Comparison of ENCODE assay signal across 17 cellular contexts in the genomic region with DNA sequence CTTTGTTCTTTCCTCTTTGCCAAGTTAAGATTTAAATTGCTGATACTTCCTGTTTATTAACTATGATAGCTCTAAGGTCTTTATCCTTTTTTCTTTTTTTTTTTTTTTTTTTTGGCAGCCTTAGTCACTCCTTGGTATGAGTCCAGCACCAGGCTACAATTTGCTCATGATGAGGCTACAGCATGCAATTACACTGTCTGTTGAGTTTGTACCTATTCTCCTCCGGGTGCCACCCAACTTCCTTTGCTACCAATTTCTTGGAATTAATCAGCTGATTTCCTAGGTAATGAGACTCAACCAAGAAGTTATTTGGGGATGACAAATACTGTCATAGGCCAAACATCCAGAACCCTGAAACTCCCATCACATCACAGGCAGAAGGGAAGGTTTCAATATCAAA. TPM values are rescaled to one million over a fixed set of nuclear protein-coding genes. Genes with fewer than 3 reads are reported as not detected.
DNase-seq lines count a peak whose midpoint lies in the region; ATAC-seq lines count a peak whose summit lies in the region.
"Had no signal": no experiment of that assay in that cellular context is flagged by ENCODE, and none has a peak within 500 bp of the region (broad histone marks: within the 10 kb centered on the region; RNA-seq: fewer than 3 reads in every experiment).

No MANE protein-coding gene starts in this region.

- ATAC-seq in activated CD4-positive, alpha-beta T cell treated with anti-CD3 and anti-CD28 coated beads for 36 hours: peak; percentile 57
- no peak for ATAC-seq in HG03469 (IDR thresholded peaks at IDR 0.05; ENCODE audit: unreplicated experiment)

- H3K9me3 Mint-ChIP-seq in activated CD4-positive, alpha-beta T cell treated with anti-CD3 and anti-CD28 coated beads for 36 hours (ENCODE audit: low read depth): no peaks in the 10 kb centered on the region
- H3K9me3 Mint-ChIP-seq in dendritic cell treated with granulocyte-macrophage colony-stimulating factor and Interleukin-4, amounts not matched to agents 40 ng/mL and 50 ng/mL, for 4 days: no peaks in the 10 kb centered on the region
- H3K9me3 Mint-ChIP-seq: CD8-positive, alpha-beta memory T cell had no signal

- in situ Hi-C loops in G401 (cut with HindIII; ENCODE audit: low sequenced_read_pairs): no loop called here

- H3K27ac Mint-ChIP-seq in activated CD4-positive, alpha-beta T cell treated with anti-CD3 and anti-CD28 coated beads for 36 hours: no peak overlapping the region
- H3K27ac Mint-ChIP-seq in dendritic cell treated with granulocyte-macrophage colony-stimulating factor and Interleukin-4, amounts not matched to agents 40 ng/mL and 50 ng/mL, for 4 days: peak overlapping the region; percentile 2
- H3K27ac Mint-ChIP-seq: CD8-positive, alpha-beta memory T cell had no signal

- intact Hi-C loops in activated CD4-positive, alpha-beta T cell treated with anti-CD3 and anti-CD28 coated beads for 36 hours (cut with DNase I, micrococcal nuclease): no loop called here
- intact Hi-C loops in dendritic cell treated with granulocyte-macrophage colony-stimulating factor and Interleukin-4, amounts not matched to agents 40 ng/mL and 50 ng/mL, for 4 days (cut with micrococcal nuclease): no loop called here

- CTCF ChIA-PET in activated CD4-positive, alpha-beta T cell treated with anti-CD3 and anti-CD28 coated beads for 36 hours (lab: Charles Lee): interaction anchor here (1.4 kb wide), 1 partner anchor 124 kb away, joined by 3 read pairs; no protein-coding TSS in a partner anchor

- no peak overlapping the region for H3K4me3 Mint-ChIP-seq in activated CD4-positive, alpha-beta T cell treated with anti-CD3 and anti-CD28 coated beads for 36 hours
- H3K4me3 Mint-ChIP-seq in dendritic cell treated with granulocyte-macrophage colony-stimulating factor and Interleukin-4, amounts not matched to agents 40 ng/mL and 50 ng/mL, for 4 days: no peak overlapping the region
- H3K4me3 Mint-ChIP-seq: CD8-positive, alpha-beta memory T cell had no signal

- POLR2A ChIA-PET in activated CD4-positive, alpha-beta T cell treated with anti-CD3 and anti-CD28 coated beads for 36 hours (lab: Charles Lee): no interaction called here

- no peaks in the 10 kb centered on the region for H3K36me3 Mint-ChIP-seq in activated CD4-positive, alpha-beta T cell treated with anti-CD3 and anti-CD28 coated beads for 36 hours (ENCODE audit: low read depth)
- no peaks in the 10 kb centered on the region for H3K36me3 Mint-ChIP-seq in dendritic cell treated with granulocyte-macrophage colony-stimulating factor and Interleukin-4, amounts not matched to agents 40 ng/mL and 50 ng/mL, for 4 days (ENCODE audit: low read depth)
- H3K36me3 Mint-ChIP-seq: CD8-positive, alpha-beta memory T cell had no signal

- H3K4me1 Mint-ChIP-seq in activated CD4-positive, alpha-beta T cell treated with anti-CD3 and anti-CD28 coated beads for 36 hours: peaks cover 4% of the 10 kb centered on the region
- peaks cover 23% of the 10 kb centered on the region for H3K4me1 Mint-ChIP-seq in dendritic cell treated with granulocyte-macrophage colony-stimulating factor and Interleukin-4, amounts not matched to agents 40 ng/mL and 50 ng/mL, for 4 days (ENCODE audit: low read depth)
- H3K4me1 Mint-ChIP-seq: CD8-positive, alpha-beta memory T cell had no signal

- peaks cover 12% of the 10 kb centered on the region for H3K27me3 Mint-ChIP-seq in activated CD4-positive, alpha-beta T cell treated with anti-CD3 and anti-CD28 coated beads for 36 hours
- H3K27me3 Mint-ChIP-seq in dendritic cell treated with granulocyte-macrophage colony-stimulating factor and Interleukin-4, amounts not matched to agents 40 ng/mL and 50 ng/mL, for 4 days: no peaks in the 10 kb centered on the region

- no peak for DNase-seq in activated CD4-positive, alpha-beta T cell treated with anti-CD3 and anti-CD28 coated beads for 36 hours
- DNase-seq in activated CD4-positive, alpha-beta T cell treated with anti-CD3 and anti-CD28 coated beads, Interleukin-2, amount 50 U/mL, for 4 hours: no peak
- DNase-seq in RPMI7951 (ENCODE audit: low read depth) (peak; percentile 45), kidney tubule cell (ENCODE audit: low spot score) (peak; percentile 72), HT-29 (ENCODE audit: low spot score) (no peak), G401 (ENCODE audit: low spot score) (no peak)
- DNase-seq: 8988T; CD8-positive, alpha-beta memory T cell; DND-41; MM.1S; NCI-H1092 treated with DMSO at 0.1 percent for 48 hours; NCI-H2081 treated with DMSO at 0.1 percent for 48 hours; NCI-H510A; NCI-H82; SIG-M5 had no signal

RNA-seq across cellular contexts. Expression of a gene that starts 25.5 kb away (rescaled TPM):
- total RNA-seq in activated CD4-positive, alpha-beta T cell treated with anti-CD3 and anti-CD28 coated beads for 36 hours: not detected
- total RNA-seq in RPMI7951 (2014; rRNA removed; shearing (Covaris generic)): not detected in 2 replicates
- total RNA-seq in HT-29 (2014; rRNA removed; shearing (Covaris generic)): not detected in 2 replicates
- not detected in 2 replicates for total RNA-seq in G401 (2014; rRNA removed; shearing (Covaris generic))
- total RNA-seq: CD8-positive, alpha-beta memory T cell had no signal

RNA-seq across cellular contexts. Expression of a gene that starts 31.8 kb away (rescaled TPM):
- not detected for total RNA-seq in activated CD4-positive, alpha-beta T cell treated with anti-CD3 and anti-CD28 coated beads for 36 hours
- not detected in 2 replicates for total RNA-seq in RPMI7951 (2014; rRNA removed; shearing (Covaris generic))
- total RNA-seq in HT-29 (2014; rRNA removed; shearing (Covaris generic)): not detected in 2 replicates
- total RNA-seq in G401 (2014; rRNA removed; shearing (Covaris generic)): not detected in 2 replicates
- total RNA-seq: CD8-positive, alpha-beta memory T cell had no signal

Comparison
In these comparisons a context has a peak if more than half of its experiments do, and no peak if none do; other contexts are left out.
1. DNase-seq: peak in RPMI7951 (single experiment) and kidney tubule cell (single experiment); none in activated CD4-positive, alpha-beta T cell treated with anti-CD3 and anti-CD28 coated beads for 36 hours (single experiment), activated CD4-positive, alpha-beta T cell treated with anti-CD3 and anti-CD28 coated beads, Interleukin-2, amount 50 U/mL, for 4 hours (0 of 2), HT-29 (single experiment) and G401 (single experiment).